In the genomic region with DNA sequence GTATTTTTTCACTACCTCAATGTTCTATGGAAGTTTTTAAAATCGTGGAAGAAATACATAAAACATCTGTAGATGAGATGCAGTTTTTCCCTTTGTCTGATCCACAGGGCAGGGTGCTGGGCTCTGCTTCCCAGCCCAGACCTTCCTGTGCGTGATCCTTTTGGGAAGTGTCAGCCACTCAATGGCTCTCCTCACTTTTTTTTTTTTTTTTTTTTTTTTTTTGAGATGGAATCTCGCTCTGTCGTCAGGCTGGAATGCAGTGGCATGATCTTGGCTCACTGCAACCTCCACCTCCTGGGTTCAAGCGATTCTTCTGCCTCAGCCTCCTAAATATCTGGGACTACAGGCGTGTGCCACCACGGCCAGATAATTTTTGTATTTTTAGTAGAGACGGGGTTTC, we compare ENCODE assay signal across 2 cellular contexts.
TF ChIP-seq lines count a peak whose summit lies in the region.

No MANE protein-coding gene starts in this region.

TF ChIP-seq in SK-N-SH treated with all-trans-retinoic acid at 6 μM for 48 hours, 23 proteins besides CTCF, POLR2A, EP300 and RAD21 (continued from another document):
- TF ChIP-seq, protein P1, sequence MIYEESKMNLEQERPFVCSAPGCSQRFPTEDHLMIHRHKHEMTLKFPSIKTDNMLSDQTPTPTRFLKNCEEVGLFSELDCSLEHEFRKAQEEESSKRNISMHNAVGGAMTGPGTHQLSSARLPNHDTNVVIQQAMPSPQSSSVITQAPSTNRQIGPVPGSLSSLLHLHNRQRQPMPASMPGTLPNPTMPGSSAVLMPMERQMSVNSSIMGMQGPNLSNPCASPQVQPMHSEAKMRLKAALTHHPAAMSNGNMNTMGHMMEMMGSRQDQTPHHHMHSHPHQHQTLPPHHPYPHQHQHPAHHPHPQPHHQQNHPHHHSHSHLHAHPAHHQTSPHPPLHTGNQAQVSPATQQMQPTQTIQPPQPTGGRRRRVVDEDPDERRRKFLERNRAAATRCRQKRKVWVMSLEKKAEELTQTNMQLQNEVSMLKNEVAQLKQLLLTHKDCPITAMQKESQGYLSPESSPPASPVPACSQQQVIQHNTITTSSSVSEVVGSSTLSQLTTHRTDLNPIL (CRISPR knock-in tag; IDR thresholded peaks at IDR 0.05; ENCODE audit: low read depth): no peak
- TF ChIP-seq TCF4 (CRISPR knock-in tag; IDR thresholded peaks at IDR 0.05; ENCODE audit: borderline replicate concordance): no peak
- no peak for TF ChIP-seq ZNF8 (CRISPR knock-in tag; IDR thresholded peaks at IDR 0.05)
- TF ChIP-seq RARB (CRISPR knock-in tag; IDR thresholded peaks at IDR 0.05): no peak
- no peak for TF ChIP-seq BACH2 (CRISPR knock-in tag; IDR thresholded peaks at IDR 0.05; ENCODE audit: borderline replicate concordance)

TF ChIP-seq in SK-N-SH, 30 proteins besides CTCF, POLR2A, EP300 and RAD21 (continued from another document):
- TF ChIP-seq, protein P2, sequence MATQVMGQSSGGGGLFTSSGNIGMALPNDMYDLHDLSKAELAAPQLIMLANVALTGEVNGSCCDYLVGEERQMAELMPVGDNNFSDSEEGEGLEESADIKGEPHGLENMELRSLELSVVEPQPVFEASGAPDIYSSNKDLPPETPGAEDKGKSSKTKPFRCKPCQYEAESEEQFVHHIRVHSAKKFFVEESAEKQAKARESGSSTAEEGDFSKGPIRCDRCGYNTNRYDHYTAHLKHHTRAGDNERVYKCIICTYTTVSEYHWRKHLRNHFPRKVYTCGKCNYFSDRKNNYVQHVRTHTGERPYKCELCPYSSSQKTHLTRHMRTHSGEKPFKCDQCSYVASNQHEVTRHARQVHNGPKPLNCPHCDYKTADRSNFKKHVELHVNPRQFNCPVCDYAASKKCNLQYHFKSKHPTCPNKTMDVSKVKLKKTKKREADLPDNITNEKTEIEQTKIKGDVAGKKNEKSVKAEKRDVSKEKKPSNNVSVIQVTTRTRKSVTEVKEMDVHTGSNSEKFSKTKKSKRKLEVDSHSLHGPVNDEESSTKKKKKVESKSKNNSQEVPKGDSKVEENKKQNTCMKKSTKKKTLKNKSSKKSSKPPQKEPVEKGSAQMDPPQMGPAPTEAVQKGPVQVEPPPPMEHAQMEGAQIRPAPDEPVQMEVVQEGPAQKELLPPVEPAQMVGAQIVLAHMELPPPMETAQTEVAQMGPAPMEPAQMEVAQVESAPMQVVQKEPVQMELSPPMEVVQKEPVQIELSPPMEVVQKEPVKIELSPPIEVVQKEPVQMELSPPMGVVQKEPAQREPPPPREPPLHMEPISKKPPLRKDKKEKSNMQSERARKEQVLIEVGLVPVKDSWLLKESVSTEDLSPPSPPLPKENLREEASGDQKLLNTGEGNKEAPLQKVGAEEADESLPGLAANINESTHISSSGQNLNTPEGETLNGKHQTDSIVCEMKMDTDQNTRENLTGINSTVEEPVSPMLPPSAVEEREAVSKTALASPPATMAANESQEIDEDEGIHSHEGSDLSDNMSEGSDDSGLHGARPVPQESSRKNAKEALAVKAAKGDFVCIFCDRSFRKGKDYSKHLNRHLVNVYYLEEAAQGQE (IDR thresholded peaks at IDR 0.05; ENCODE audit: low read depth, low read length): no peak
- TF ChIP-seq TAF1 (IDR thresholded peaks at IDR 0.05; ENCODE audit: borderline replicate concordance, low read depth, low read length): no peak
- no peak for TF ChIP-seq FOXM1 (IDR thresholded peaks at IDR 0.05; ENCODE audit: low read depth)
- TF ChIP-seq NRF1 (IDR thresholded peaks at IDR 0.05; ENCODE audit: low read depth, low read length): no peak
- TF ChIP-seq, protein P3, sequence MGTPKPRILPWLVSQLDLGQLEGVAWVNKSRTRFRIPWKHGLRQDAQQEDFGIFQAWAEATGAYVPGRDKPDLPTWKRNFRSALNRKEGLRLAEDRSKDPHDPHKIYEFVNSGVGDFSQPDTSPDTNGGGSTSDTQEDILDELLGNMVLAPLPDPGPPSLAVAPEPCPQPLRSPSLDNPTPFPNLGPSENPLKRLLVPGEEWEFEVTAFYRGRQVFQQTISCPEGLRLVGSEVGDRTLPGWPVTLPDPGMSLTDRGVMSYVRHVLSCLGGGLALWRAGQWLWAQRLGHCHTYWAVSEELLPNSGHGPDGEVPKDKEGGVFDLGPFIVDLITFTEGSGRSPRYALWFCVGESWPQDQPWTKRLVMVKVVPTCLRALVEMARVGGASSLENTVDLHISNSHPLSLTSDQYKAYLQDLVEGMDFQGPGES (IDR thresholded peaks at IDR 0.05; ENCODE audit: low read depth, low read length): no peak
TF ChIP-seq in SK-N-SH: peak in this region for 0.
